Comparison of ENCODE assay signal across 8 cellular contexts in the genomic region with DNA sequence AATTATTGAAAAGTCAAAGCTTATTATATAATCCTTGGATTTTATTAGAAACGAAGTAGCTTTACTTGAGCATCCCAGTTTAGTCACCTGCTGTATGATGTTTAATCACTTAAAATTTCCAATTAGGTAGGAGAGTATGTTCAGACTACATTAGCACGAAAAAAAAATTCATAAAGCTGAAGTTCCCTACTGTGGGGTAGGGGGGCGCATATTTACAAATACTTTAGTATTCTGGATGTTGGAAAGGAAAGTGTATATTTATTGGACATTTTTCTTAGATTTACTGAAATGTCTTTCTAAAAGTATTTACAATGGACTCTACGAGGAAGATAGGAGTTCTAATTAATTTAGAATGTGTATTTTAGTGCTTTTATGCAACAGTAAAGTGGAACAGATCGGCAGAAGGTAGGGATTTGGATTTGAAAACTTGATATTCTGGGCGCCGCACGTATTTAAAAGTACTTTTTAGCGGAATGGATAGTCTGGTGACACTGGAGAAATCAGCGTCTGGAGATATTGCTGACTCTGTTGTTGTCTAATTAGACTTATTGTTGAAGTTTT. TPM values are rescaled to one million over a fixed set of nuclear protein-coding genes. Genes with fewer than 3 reads are reported as not detected.
A peak's percentile ranks its signal among the peaks of the same experiment; 100 is the strongest.
DNase-seq lines count a peak whose midpoint lies in the region; ATAC-seq, FAIRE-seq and TF ChIP-seq lines count a peak whose summit lies in the region.

No MANE protein-coding gene starts in this region.

- intact Hi-C loops in head of caudate nucleus (cut with DNase I): loop anchor here (2.0 kb wide), 2 partner anchors 33 to 69 kb away; a partner anchor contains a TSS

- TF ChIP-seq CTCF in GM12864 (IDR thresholded peaks at IDR 0.05; ENCODE audit: low read depth, low read length, missing control alignments): peak; percentile 14
- TF ChIP-seq CTCF in fibroblast of the aortic adventitia (IDR thresholded peaks at IDR 0.05; ENCODE audit: insufficient read depth, low read length): peak; percentile 54

- ATAC-seq in stimulated activated effector memory CD8-positive, alpha-beta T cell treated with anti-CD3 and anti-CD28 coated beads, Interleukin-12 subunit alpha, Interleukin-12 subunit beta, amount 100 ng/mL, for 72 hours: no peak
- no peak for ATAC-seq in HG03460 (IDR thresholded peaks at IDR 0.05; ENCODE audit: unreplicated experiment)

- DNase-seq in ACHN: peak; percentile 36
- DNase-seq in GM12864 (ENCODE audit: low read depth): no peak
- DNase-seq in RCC 7860 (ENCODE audit: low spot score): no peak
- peak; percentile 32 for DNase-seq in fibroblast of the aortic adventitia (ENCODE audit: low read depth)
- no peak for DNase-seq in stimulated activated effector memory CD8-positive, alpha-beta T cell treated with anti-CD3 and anti-CD28 coated beads, Interleukin-12 subunit alpha, Interleukin-12 subunit beta, amount 100 ng/mL, for 72 hours (ENCODE audit: low spot score in 2 of 2)
- DNase-seq in head of caudate nucleus: no peak
- DNase-seq in stimulated activated CD4-positive, alpha-beta T cell treated with anti-CD3 and anti-CD28 coated beads, Interleukin-2, amount 100 ng/mL, for 24 hours: no peak

- H3K4me1 Mint-ChIP-seq in stimulated activated effector memory CD8-positive, alpha-beta T cell treated with anti-CD3 and anti-CD28 coated beads, Interleukin-12 subunit alpha, Interleukin-12 subunit beta, amount 100 ng/mL, for 72 hours: peaks cover 26% of the 10 kb centered on the region

- H3K4me3 Mint-ChIP-seq in stimulated activated effector memory CD8-positive, alpha-beta T cell treated with anti-CD3 and anti-CD28 coated beads, Interleukin-12 subunit alpha, Interleukin-12 subunit beta, amount 100 ng/mL, for 72 hours: peak overlapping the region; percentile 83

- H3K27ac Mint-ChIP-seq in stimulated activated effector memory CD8-positive, alpha-beta T cell treated with anti-CD3 and anti-CD28 coated beads, Interleukin-12 subunit alpha, Interleukin-12 subunit beta, amount 100 ng/mL, for 72 hours: peak overlapping the region; percentile 74

- FAIRE-seq in RCC 7860 (lab: Jason Lieb, UNC): peak; percentile 35

- in situ Hi-C loops in ACHN (cut with HindIII; ENCODE audit: low pct_ligation_motif_present, low pct_unique_long_range_greater_than_20kb, low sequenced_read_pairs): no loop called here

- H3K4me3 ChIP-seq in GM12864 (ENCODE audit: low read depth, low read length): peak overlapping the region; percentile 78; the same call in 1 of the 2 replicates
- peak overlapping the region; percentile 88 for H3K4me3 ChIP-seq in fibroblast of the aortic adventitia (ENCODE audit: low read depth, low read length)

- H3K36me3 Mint-ChIP-seq in stimulated activated effector memory CD8-positive, alpha-beta T cell treated with anti-CD3 and anti-CD28 coated beads, Interleukin-12 subunit alpha, Interleukin-12 subunit beta, amount 100 ng/mL, for 72 hours: peaks cover 6% of the 10 kb centered on the region

- H3K9me3 Mint-ChIP-seq in stimulated activated effector memory CD8-positive, alpha-beta T cell treated with anti-CD3 and anti-CD28 coated beads, Interleukin-12 subunit alpha, Interleukin-12 subunit beta, amount 100 ng/mL, for 72 hours: no peaks in the 10 kb centered on the region

RNA-seq across cellular contexts. Expression of a gene that starts 1.9 kb away (rescaled TPM):
- 11.7 and 13.6 TPM in 2 replicates for total RNA-seq in fibroblast of the aortic adventitia (ENCODE audit: low replicate concordance)

RNA-seq across cellular contexts. Expression of a gene that starts 33.7 kb away (rescaled TPM):
- total RNA-seq in fibroblast of the aortic adventitia (ENCODE audit: low replicate concordance): 24.5 and 39.0 TPM in 2 replicates

Comparison
In these comparisons a context has a peak if more than half of its experiments do, and no peak if none do; other contexts are left out.
1. DNase-seq: peak in ACHN (single experiment) and fibroblast of the aortic adventitia (single experiment); none in GM12864 (single experiment), RCC 7860 (single experiment), stimulated activated effector memory CD8-positive, alpha-beta T cell treated with anti-CD3 and anti-CD28 coated beads, Interleukin-12 subunit alpha, Interleukin-12 subunit beta, amount 100 ng/mL, for 72 hours (0 of 2), head of caudate nucleus (0 of 42) and stimulated activated CD4-positive, alpha-beta T cell treated with anti-CD3 and anti-CD28 coated beads, Interleukin-2, amount 100 ng/mL, for 24 hours (0 of 2).